8 cellular contexts compared by ENCODE assay signal in genomic region chr5:160119905-160120266, GRCh38. TPM values are rescaled to one million over a fixed set of nuclear protein-coding genes. Genes with fewer than 3 reads are reported as not detected.
DNase-seq lines count a peak whose midpoint lies in the region; ATAC-seq and TF ChIP-seq lines count a peak whose summit lies in the region.

No MANE protein-coding gene starts in this region.

- peak overlapping the region; percentile 85 to 93 for H3K27ac Mint-ChIP-seq in activated naive CD4-positive, alpha-beta T cell treated with anti-CD3 and anti-CD28 coated beads, Interleukin-2, amount 50 U/mL, for 72 hours
- peak overlapping the region; percentile 83 to 98 (median 94) for H3K27ac Mint-ChIP-seq in naive thymus-derived CD4-positive, alpha-beta T cell

- H3K4me3 Mint-ChIP-seq in naive thymus-derived CD4-positive, alpha-beta T cell: peak overlapping the region; percentile 83 to 99 (median 94)

- DNase-seq in HEK293T (ENCODE audit: extremely low spot score): no peak
- DNase-seq in activated naive CD4-positive, alpha-beta T cell treated with anti-CD3 and anti-CD28 coated beads, Interleukin-2, amount 50 U/mL, for 72 hours (ENCODE audit: low spot score in 2 of 2): no peak
- no peak for DNase-seq in naive thymus-derived CD4-positive, alpha-beta T cell
- DNase-seq in NCI-H1436 treated with DMSO at 0.1 percent for 48 hours (lab: John Stamatoyannopoulos, UW): no peak
- no peak for DNase-seq in NCI-H146 (lab: John Stamatoyannopoulos, UW)

- H3K4me1 ChIP-seq in naive thymus-derived CD4-positive, alpha-beta T cell (ENCODE audit: control insufficient read depth in 2 of 2, insufficient read depth in 2 of 2, low read length in 2 of 2): peaks cover 0 to 5% of the 10 kb centered on the region in 2 donors

- H3K4me3 ChIP-seq in GM08714 (ENCODE audit: low read length): peak overlapping the region; percentile 58; the same call in 1 of the 2 replicates
- peak overlapping the region; percentile 60 for H3K4me3 ChIP-seq in naive thymus-derived CD4-positive, alpha-beta T cell (ENCODE audit: low read length)

- H3K9me3 Mint-ChIP-seq in activated naive CD4-positive, alpha-beta T cell treated with anti-CD3 and anti-CD28 coated beads, Interleukin-2, amount 50 U/mL, for 72 hours: no peaks in the 10 kb centered on the region
- H3K9me3 Mint-ChIP-seq in naive thymus-derived CD4-positive, alpha-beta T cell: peaks cover 0 to 2% (median 0%) of the 10 kb centered on the region in 11 donors

- no peaks in the 10 kb centered on the region for H3K9me3 ChIP-seq in naive thymus-derived CD4-positive, alpha-beta T cell (ENCODE audit: control insufficient read depth in 2 of 3, low read length in 3 of 3)

- POLR2A ChIA-PET in HEK293T (lab: Yijun Ruan, JAX): no interaction called here
- POLR2A ChIA-PET in naive thymus-derived CD4-positive, alpha-beta T cell (lab: Charles Lee): no interaction called here

- ATAC-seq in activated naive CD4-positive, alpha-beta T cell treated with anti-CD3 and anti-CD28 coated beads, Interleukin-2, amount 50 U/mL, for 72 hours: no peak
- ATAC-seq in naive thymus-derived CD4-positive, alpha-beta T cell: no peak
- ATAC-seq in HG03280 (IDR thresholded peaks at IDR 0.05; ENCODE audit: unreplicated experiment) (no peak), GM19023 (IDR thresholded peaks at IDR 0.05; ENCODE audit: unreplicated experiment) (no peak)

- H3K27ac ChIP-seq in naive thymus-derived CD4-positive, alpha-beta T cell (ENCODE audit: low read depth, low read length): peak overlapping the region; percentile 46

- H3K36me3 Mint-ChIP-seq in activated naive CD4-positive, alpha-beta T cell treated with anti-CD3 and anti-CD28 coated beads, Interleukin-2, amount 50 U/mL, for 72 hours: peaks cover 8 to 10% of the 10 kb centered on the region in 2 donors
- peaks cover 0 to 7% (median 5%) of the 10 kb centered on the region in 5 donors for H3K36me3 Mint-ChIP-seq in naive thymus-derived CD4-positive, alpha-beta T cell

- peaks cover 0 to 25% (median 20%) of the 10 kb centered on the region in 7 donors for H3K4me1 Mint-ChIP-seq in naive thymus-derived CD4-positive, alpha-beta T cell

- H3K36me3 ChIP-seq in naive thymus-derived CD4-positive, alpha-beta T cell (ENCODE audit: control insufficient read depth in 2 of 3, insufficient read depth in 3 of 3, low read length in 3 of 3): peaks cover 0 to 15% (median 0%) of the 10 kb centered on the region in 3 experiments

- peaks cover 0 to 8% (median 0%) of the 10 kb centered on the region in 5 donors for H3K27me3 Mint-ChIP-seq in naive thymus-derived CD4-positive, alpha-beta T cell

- no peaks in the 10 kb centered on the region for H3K27me3 ChIP-seq in naive thymus-derived CD4-positive, alpha-beta T cell (ENCODE audit: control insufficient read depth in 2 of 2, insufficient read depth in 2 of 2, low read length in 2 of 2)

- CTCF ChIA-PET in HEK293T (lab: Yijun Ruan, JAX): no interaction called here
- CTCF ChIA-PET in naive thymus-derived CD4-positive, alpha-beta T cell (lab: Charles Lee): no interaction called here

- intact Hi-C loops in naive thymus-derived CD4-positive, alpha-beta T cell (cut with micrococcal nuclease): loop anchor here (1.0 to 5.0 kb wide), 14 partner anchors 79 to 1308 kb away; partner anchors contain the start of genes SLU7 (in 2 of the 2), TTC1 (in 2 of the 2), UBLCP1 (in 2 of the 2) and RNF145 (in 1 of the 2)

TF ChIP-seq in HEK293T, 16 proteins besides CTCF, POLR2A, EP300 and RAD21:
- TF ChIP-seq ELF4 (IDR thresholded peaks at IDR 0.05): no peak
- TF ChIP-seq CTBP1 (IDR thresholded peaks at IDR 0.05; ENCODE audit: borderline replicate concordance): peak; percentile 92
- peak; percentile 56; the same call in 1 of the 2 replicates for TF ChIP-seq L3MBTL2 (conservative IDR thresholded peaks at IDR 0.05)

RNA-seq across cellular contexts. Expression of gene PWWP2A, which starts 0.6 kb away (rescaled TPM):
- 10 to 100 TPM; 16.2 to 17.3 TPM for total RNA-seq in activated naive CD4-positive, alpha-beta T cell treated with anti-CD3 and anti-CD28 coated beads, Interleukin-2, amount 50 U/mL, for 72 hours
- total RNA-seq in naive thymus-derived CD4-positive, alpha-beta T cell: 10 to 100 TPM; 21.2 to 43.6 (median 29.5) TPM
- 10 to 100 TPM; 25.9 to 27.3 TPM for polyA plus RNA-seq in naive thymus-derived CD4-positive, alpha-beta T cell
